Comparison of ENCODE assay signal across 16 cellular contexts in the genomic region with DNA sequence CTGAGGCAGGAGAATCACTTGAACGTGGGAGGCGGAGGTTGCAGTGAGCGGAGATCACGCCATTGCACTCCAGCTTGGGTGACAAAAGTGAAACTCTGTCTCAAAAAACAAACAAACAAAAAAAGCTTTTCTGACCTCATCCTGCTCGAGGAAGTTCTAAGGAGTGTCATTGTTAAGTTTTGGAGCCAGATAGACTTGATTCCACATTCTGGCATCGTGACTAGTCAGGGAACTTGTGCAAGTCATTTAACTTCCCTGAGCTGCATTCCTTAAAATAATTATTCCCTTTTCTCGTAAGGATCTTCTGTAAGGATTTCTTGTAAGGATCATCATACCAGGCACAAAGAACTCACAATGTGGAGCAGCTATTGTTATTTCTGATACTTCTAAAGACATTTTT. TPM values are rescaled to one million over a fixed set of nuclear protein-coding genes. Genes with fewer than 3 reads are reported as not detected.
DNase-seq lines count a peak whose midpoint lies in the region; ATAC-seq and TF ChIP-seq lines count a peak whose summit lies in the region.
"Had no signal": no experiment of that assay in that cellular context is flagged by ENCODE, and none has a peak within 500 bp of the region (broad histone marks: within the 10 kb centered on the region; RNA-seq: fewer than 3 reads in every experiment).

No MANE protein-coding gene starts in this region.

- H3K4me2 ChIP-seq in osteoblast (ENCODE audit: insufficient read depth, low read length): no peak overlapping the region
- H3K4me2 ChIP-seq: BLaER1, KMS-11 had no signal

- DNase-seq in GM04504 (ENCODE audit: low read depth) (peak; percentile 37), astrocyte of the hippocampus (ENCODE audit: low read depth, low spot score) (peak; percentile 16), fibroblast of the aortic adventitia (ENCODE audit: low read depth) (peak; percentile 34), NCI-H1436 treated with DMSO at 0.1 percent for 48 hours (lab: John Stamatoyannopoulos, UW) (no peak), osteoblast (ENCODE audit: insufficient read length, low spot score, missing footprints) (no peak)
- no peak for DNase-seq in stimulated activated CD4-positive, alpha-beta T cell treated with anti-CD3 and anti-CD28 coated beads, Interleukin-4, amount 100 ng/mL, for 24 hours
- DNase-seq: CD8-positive, alpha-beta T cell; H7; NCI-H1436; NCI-H2081; NCI-H82; PC-3; SJCRH30 had no signal

- no peaks in the 10 kb centered on the region for H3K9me3 ChIP-seq in osteoblast (ENCODE audit: low read depth, low read length)
- H3K9me3 ChIP-seq: BLaER1, SJCRH30 had no signal

- H3K27me3 ChIP-seq in osteoblast (ENCODE audit: insufficient read depth, low read length): no peaks in the 10 kb centered on the region
- H3K27me3 ChIP-seq: BLaER1, SJCRH30 had no signal

- no peak for ATAC-seq in GM21619 (IDR thresholded peaks at IDR 0.05; ENCODE audit: unreplicated experiment)
- ATAC-seq: CD8-positive, alpha-beta T cell; PC-3 had no signal

- H3K4me3 ChIP-seq in fibroblast of the aortic adventitia (ENCODE audit: low read depth, low read length): no peak overlapping the region
- H3K4me3 ChIP-seq in osteoblast (ENCODE audit: insufficient read depth, low read length): no peak overlapping the region
- H3K4me3 ChIP-seq: BLaER1, SJCRH30 had no signal

- H3K79me2 ChIP-seq in osteoblast (ENCODE audit: insufficient read depth, low read length): peaks cover 32% of the 10 kb centered on the region

- H3K27ac ChIP-seq in osteoblast (ENCODE audit: low read depth, low read length): no peak overlapping the region
- H3K27ac ChIP-seq: BLaER1, KMS-11, SJCRH30 had no signal

- no peak for TF ChIP-seq CTCF in fibroblast of the aortic adventitia (IDR thresholded peaks at IDR 0.05; ENCODE audit: insufficient read depth, low read length)
- no peak for TF ChIP-seq CTCF in osteoblast (IDR thresholded peaks at IDR 0.05; ENCODE audit: extremely low read depth, low read depth, low read length)

- H2AFZ ChIP-seq in osteoblast (ENCODE audit: low read length): no peak overlapping the region

- peaks cover 6% of the 10 kb centered on the region for H3K4me1 ChIP-seq in osteoblast (ENCODE audit: insufficient read depth, low read length)
- H3K4me1 ChIP-seq: BLaER1, SJCRH30 had no signal

- H3K36me3 ChIP-seq in osteoblast (ENCODE audit: insufficient read depth, low read length): no peaks in the 10 kb centered on the region
- H3K36me3 ChIP-seq: BLaER1, SJCRH30 had no signal

- no peaks in the 10 kb centered on the region for H4K20me1 ChIP-seq in osteoblast (ENCODE audit: insufficient read depth, low read length)
- H4K20me1 ChIP-seq: BLaER1 had no signal

RNA-seq across cellular contexts. Expression of gene SNX24, which starts 26.3 kb away (rescaled TPM):
- total RNA-seq in fibroblast of the aortic adventitia (ENCODE audit: low replicate concordance) (16.8 and 26.5 TPM in 2 replicates), osteoblast (22.7 and 26.4 TPM in 2 replicates)

Comparison
In these comparisons a context has a peak if more than half of its experiments do, and no peak if none do; other contexts are left out.
1. DNase-seq: peak in GM04504 (single experiment), astrocyte of the hippocampus (single experiment) and fibroblast of the aortic adventitia (single experiment); none in NCI-H1436 treated with DMSO at 0.1 percent for 48 hours (single experiment), osteoblast (single experiment) and stimulated activated CD4-positive, alpha-beta T cell treated with anti-CD3 and anti-CD28 coated beads, Interleukin-4, amount 100 ng/mL, for 24 hours (single experiment).